1 cellular context compared by ENCODE assay signal in genomic region chr5:56112526-56113121, GRCh38.
TF ChIP-seq lines count a peak whose summit lies in the region.

No MANE protein-coding gene starts in this region.

TF ChIP-seq in K562, 482 proteins besides CTCF, POLR2A, EP300 and RAD21 (continued from another document):
- TF ChIP-seq, protein P1, sequence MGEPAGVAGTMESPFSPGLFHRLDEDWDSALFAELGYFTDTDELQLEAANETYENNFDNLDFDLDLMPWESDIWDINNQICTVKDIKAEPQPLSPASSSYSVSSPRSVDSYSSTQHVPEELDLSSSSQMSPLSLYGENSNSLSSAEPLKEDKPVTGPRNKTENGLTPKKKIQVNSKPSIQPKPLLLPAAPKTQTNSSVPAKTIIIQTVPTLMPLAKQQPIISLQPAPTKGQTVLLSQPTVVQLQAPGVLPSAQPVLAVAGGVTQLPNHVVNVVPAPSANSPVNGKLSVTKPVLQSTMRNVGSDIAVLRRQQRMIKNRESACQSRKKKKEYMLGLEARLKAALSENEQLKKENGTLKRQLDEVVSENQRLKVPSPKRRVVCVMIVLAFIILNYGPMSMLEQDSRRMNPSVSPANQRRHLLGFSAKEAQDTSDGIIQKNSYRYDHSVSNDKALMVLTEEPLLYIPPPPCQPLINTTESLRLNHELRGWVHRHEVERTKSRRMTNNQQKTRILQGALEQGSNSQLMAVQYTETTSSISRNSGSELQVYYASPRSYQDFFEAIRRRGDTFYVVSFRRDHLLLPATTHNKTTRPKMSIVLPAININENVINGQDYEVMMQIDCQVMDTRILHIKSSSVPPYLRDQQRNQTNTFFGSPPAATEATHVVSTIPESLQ (CRISPR knock-in tag; IDR thresholded peaks at IDR 0.05): no peak
- TF ChIP-seq CEBPB (tag; IDR thresholded peaks at IDR 0.05) (peak; percentile 53; the same call in 1 of the 2 replicates), ZFP36 (IDR thresholded peaks at IDR 0.05; ENCODE audit: low read depth, low read length, partially characterized antibody) (no peak), ZNF696 (CRISPR knock-in tag; conservative IDR thresholded peaks at IDR 0.05) (no peak), GABPB1 (CRISPR knock-in tag; IDR thresholded peaks at IDR 0.05) (no peak)
